1 cellular context compared by ENCODE assay signal in genomic region chr2:68441179-68441993, GRCh38.
TF ChIP-seq lines count a peak whose summit lies in the region.

No MANE protein-coding gene starts in this region.

TF ChIP-seq in GM12878, 131 proteins besides CTCF, POLR2A, EP300 and RAD21 (continued from another document and continues in another):
- TF ChIP-seq, protein P1, sequence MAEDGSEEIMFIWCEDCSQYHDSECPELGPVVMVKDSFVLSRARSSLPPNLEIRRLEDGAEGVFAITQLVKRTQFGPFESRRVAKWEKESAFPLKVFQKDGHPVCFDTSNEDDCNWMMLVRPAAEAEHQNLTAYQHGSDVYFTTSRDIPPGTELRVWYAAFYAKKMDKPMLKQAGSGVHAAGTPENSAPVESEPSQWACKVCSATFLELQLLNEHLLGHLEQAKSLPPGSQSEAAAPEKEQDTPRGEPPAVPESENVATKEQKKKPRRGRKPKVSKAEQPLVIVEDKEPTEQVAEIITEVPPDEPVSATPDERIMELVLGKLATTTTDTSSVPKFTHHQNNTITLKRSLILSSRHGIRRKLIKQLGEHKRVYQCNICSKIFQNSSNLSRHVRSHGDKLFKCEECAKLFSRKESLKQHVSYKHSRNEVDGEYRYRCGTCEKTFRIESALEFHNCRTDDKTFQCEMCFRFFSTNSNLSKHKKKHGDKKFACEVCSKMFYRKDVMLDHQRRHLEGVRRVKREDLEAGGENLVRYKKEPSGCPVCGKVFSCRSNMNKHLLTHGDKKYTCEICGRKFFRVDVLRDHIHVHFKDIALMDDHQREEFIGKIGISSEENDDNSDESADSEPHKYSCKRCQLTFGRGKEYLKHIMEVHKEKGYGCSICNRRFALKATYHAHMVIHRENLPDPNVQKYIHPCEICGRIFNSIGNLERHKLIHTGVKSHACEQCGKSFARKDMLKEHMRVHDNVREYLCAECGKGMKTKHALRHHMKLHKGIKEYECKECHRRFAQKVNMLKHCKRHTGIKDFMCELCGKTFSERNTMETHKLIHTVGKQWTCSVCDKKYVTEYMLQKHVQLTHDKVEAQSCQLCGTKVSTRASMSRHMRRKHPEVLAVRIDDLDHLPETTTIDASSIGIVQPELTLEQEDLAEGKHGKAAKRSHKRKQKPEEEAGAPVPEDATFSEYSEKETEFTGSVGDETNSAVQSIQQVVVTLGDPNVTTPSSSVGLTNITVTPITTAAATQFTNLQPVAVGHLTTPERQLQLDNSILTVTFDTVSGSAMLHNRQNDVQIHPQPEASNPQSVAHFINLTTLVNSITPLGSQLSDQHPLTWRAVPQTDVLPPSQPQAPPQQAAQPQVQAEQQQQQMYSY (CRISPR knock-in tag; IDR thresholded peaks at IDR 0.05) = no peak
- TF ChIP-seq CBFB (IDR thresholded peaks at IDR 0.05; ENCODE audit: low read depth) (peak; percentile 88), BACH1 (IDR thresholded peaks at IDR 0.05; ENCODE audit: borderline replicate concordance) (peak; percentile 55; the same call in 1 of the 2 replicates), ETV6 (conservative IDR thresholded peaks at IDR 0.05 in 1 of 2, IDR thresholded peaks at IDR 0.05 in 1 of 2; ENCODE audit: borderline replicate concordance in 1 of 2, low read depth in 1 of 2) (peak in 1 of 2 experiments; percentile 86; a peak in 2 of 4 replicates), EZH2 (IDR thresholded peaks at IDR 0.05; ENCODE audit: borderline replicate concordance, control insufficient read depth, low read depth, low read length) (no peak), SIX5 (IDR thresholded peaks at IDR 0.05; ENCODE audit: low read depth, low read length, severe bottlenecking) (peak; percentile 17), ZSCAN29 (IDR thresholded peaks at IDR 0.05) (peak; percentile 68; the same call in 1 of the 2 replicates), CREM (IDR thresholded peaks at IDR 0.05; ENCODE audit: low read depth) (peak; percentile 84), SUPT20H (IDR thresholded peaks at IDR 0.05; ENCODE audit: borderline replicate concordance, control insufficient read depth, low read depth, low read length) (no peak), DPF2 (IDR thresholded peaks at IDR 0.05) (peak; percentile 79), FOXK2 (IDR thresholded peaks at IDR 0.05) (no peak), RUNX3 (IDR thresholded peaks at IDR 0.05; ENCODE audit: low read length) (peak; percentile 98), ZBTB4 (CRISPR knock-in tag; IDR thresholded peaks at IDR 0.05) (no peak), MYB (IDR thresholded peaks at IDR 0.05; ENCODE audit: borderline replicate concordance, low read depth, low read length) (no peak), SIN3A (IDR thresholded peaks at IDR 0.05; ENCODE audit: low read depth, low read length) (0 out of 2 replicates have a peak, but pooled peaks have one; percentile 54), ZNF217 (IDR thresholded peaks at IDR 0.05) (no peak), NR2C1 (IDR thresholded peaks at IDR 0.05) (no peak), CEBPB (IDR thresholded peaks at IDR 0.05; ENCODE audit: borderline replicate concordance in 1 of 2, low read depth in 2 of 2, low read length in 2 of 2) (peak in 1 of 2 experiments; percentile 73; a peak in 2 of 4 replicates), BHLHE40 (IDR thresholded peaks at IDR 0.05; ENCODE audit: borderline replicate concordance in 1 of 2, low read depth in 2 of 2, low read length in 1 of 2) (peak; percentile 59 to 71; a peak in 3 of 4 replicates), SRF (IDR thresholded peaks at IDR 0.05; ENCODE audit: low read depth in 2 of 2, low read length in 2 of 2) (no peak), ZNF274 (IDR thresholded peaks at IDR 0.05; ENCODE audit: insufficient read depth, insufficient read length) (no peak), ZNF384 (IDR thresholded peaks at IDR 0.05; ENCODE audit: borderline replicate concordance, low read depth, low read length) (peak; percentile 37; the same call in 1 of the 2 replicates), JUND (IDR thresholded peaks at IDR 0.05; ENCODE audit: low read depth, low read length) (no peak), E2F8 (IDR thresholded peaks at IDR 0.05; ENCODE audit: low read depth, partially characterized antibody) (peak; percentile 45), HDAC2 (IDR thresholded peaks at IDR 0.05) (no peak), KLF5 (IDR thresholded peaks at IDR 0.05; ENCODE audit: partially characterized antibody) (peak; percentile 42), KDM1A (IDR thresholded peaks at IDR 0.05; ENCODE audit: borderline replicate concordance) (no peak), KAT2A (conservative IDR thresholded peaks at IDR 0.05; ENCODE audit: control insufficient read depth, low read depth, low read length) (no peak)
- TF ChIP-seq, protein P2, sequence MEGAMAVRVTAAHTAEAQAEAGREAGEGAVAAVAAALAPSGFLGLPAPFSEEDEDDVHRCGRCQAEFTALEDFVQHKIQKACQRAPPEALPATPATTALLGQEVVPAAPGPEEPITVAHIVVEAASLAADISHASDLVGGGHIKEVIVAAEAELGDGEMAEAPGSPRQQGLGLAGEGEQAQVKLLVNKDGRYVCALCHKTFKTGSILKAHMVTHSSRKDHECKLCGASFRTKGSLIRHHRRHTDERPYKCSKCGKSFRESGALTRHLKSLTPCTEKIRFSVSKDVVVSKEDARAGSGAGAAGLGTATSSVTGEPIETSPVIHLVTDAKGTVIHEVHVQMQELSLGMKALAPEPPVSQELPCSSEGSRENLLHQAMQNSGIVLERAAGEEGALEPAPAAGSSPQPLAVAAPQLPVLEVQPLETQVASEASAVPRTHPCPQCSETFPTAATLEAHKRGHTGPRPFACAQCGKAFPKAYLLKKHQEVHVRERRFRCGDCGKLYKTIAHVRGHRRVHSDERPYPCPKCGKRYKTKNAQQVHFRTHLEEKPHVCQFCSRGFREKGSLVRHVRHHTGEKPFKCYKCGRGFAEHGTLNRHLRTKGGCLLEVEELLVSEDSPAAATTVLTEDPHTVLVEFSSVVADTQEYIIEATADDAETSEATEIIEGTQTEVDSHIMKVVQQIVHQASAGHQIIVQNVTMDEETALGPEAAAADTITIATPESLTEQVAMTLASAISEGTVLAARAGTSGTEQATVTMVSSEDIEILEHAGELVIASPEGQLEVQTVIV (IDR thresholded peaks at IDR 0.05; ENCODE audit: borderline replicate concordance, partially characterized antibody) = no peak
- TF ChIP-seq, protein P3, sequence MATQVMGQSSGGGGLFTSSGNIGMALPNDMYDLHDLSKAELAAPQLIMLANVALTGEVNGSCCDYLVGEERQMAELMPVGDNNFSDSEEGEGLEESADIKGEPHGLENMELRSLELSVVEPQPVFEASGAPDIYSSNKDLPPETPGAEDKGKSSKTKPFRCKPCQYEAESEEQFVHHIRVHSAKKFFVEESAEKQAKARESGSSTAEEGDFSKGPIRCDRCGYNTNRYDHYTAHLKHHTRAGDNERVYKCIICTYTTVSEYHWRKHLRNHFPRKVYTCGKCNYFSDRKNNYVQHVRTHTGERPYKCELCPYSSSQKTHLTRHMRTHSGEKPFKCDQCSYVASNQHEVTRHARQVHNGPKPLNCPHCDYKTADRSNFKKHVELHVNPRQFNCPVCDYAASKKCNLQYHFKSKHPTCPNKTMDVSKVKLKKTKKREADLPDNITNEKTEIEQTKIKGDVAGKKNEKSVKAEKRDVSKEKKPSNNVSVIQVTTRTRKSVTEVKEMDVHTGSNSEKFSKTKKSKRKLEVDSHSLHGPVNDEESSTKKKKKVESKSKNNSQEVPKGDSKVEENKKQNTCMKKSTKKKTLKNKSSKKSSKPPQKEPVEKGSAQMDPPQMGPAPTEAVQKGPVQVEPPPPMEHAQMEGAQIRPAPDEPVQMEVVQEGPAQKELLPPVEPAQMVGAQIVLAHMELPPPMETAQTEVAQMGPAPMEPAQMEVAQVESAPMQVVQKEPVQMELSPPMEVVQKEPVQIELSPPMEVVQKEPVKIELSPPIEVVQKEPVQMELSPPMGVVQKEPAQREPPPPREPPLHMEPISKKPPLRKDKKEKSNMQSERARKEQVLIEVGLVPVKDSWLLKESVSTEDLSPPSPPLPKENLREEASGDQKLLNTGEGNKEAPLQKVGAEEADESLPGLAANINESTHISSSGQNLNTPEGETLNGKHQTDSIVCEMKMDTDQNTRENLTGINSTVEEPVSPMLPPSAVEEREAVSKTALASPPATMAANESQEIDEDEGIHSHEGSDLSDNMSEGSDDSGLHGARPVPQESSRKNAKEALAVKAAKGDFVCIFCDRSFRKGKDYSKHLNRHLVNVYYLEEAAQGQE (IDR thresholded peaks at IDR 0.05; ENCODE audit: low read depth, low read length) = no peak
- TF ChIP-seq, protein P4, sequence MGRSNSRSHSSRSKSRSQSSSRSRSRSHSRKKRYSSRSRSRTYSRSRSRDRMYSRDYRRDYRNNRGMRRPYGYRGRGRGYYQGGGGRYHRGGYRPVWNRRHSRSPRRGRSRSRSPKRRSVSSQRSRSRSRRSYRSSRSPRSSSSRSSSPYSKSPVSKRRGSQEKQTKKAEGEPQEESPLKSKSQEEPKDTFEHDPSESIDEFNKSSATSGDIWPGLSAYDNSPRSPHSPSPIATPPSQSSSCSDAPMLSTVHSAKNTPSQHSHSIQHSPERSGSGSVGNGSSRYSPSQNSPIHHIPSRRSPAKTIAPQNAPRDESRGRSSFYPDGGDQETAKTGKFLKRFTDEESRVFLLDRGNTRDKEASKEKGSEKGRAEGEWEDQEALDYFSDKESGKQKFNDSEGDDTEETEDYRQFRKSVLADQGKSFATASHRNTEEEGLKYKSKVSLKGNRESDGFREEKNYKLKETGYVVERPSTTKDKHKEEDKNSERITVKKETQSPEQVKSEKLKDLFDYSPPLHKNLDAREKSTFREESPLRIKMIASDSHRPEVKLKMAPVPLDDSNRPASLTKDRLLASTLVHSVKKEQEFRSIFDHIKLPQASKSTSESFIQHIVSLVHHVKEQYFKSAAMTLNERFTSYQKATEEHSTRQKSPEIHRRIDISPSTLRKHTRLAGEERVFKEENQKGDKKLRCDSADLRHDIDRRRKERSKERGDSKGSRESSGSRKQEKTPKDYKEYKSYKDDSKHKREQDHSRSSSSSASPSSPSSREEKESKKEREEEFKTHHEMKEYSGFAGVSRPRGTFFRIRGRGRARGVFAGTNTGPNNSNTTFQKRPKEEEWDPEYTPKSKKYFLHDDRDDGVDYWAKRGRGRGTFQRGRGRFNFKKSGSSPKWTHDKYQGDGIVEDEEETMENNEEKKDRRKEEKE (IDR thresholded peaks at IDR 0.05) = no peak
- TF ChIP-seq, protein P5, sequence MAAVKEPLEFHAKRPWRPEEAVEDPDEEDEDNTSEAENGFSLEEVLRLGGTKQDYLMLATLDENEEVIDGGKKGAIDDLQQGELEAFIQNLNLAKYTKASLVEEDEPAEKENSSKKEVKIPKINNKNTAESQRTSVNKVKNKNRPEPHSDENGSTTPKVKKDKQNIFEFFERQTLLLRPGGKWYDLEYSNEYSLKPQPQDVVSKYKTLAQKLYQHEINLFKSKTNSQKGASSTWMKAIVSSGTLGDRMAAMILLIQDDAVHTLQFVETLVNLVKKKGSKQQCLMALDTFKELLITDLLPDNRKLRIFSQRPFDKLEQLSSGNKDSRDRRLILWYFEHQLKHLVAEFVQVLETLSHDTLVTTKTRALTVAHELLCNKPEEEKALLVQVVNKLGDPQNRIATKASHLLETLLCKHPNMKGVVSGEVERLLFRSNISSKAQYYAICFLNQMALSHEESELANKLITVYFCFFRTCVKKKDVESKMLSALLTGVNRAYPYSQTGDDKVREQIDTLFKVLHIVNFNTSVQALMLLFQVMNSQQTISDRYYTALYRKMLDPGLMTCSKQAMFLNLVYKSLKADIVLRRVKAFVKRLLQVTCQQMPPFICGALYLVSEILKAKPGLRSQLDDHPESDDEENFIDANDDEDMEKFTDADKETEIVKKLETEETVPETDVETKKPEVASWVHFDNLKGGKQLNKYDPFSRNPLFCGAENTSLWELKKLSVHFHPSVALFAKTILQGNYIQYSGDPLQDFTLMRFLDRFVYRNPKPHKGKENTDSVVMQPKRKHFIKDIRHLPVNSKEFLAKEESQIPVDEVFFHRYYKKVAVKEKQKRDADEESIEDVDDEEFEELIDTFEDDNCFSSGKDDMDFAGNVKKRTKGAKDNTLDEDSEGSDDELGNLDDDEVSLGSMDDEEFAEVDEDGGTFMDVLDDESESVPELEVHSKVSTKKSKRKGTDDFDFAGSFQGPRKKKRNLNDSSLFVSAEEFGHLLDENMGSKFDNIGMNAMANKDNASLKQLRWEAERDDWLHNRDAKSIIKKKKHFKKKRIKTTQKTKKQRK (IDR thresholded peaks at IDR 0.05; ENCODE audit: low read depth, low read length) = no peak
